ENCODE assay signal across 8 cellular contexts in the genomic region with DNA sequence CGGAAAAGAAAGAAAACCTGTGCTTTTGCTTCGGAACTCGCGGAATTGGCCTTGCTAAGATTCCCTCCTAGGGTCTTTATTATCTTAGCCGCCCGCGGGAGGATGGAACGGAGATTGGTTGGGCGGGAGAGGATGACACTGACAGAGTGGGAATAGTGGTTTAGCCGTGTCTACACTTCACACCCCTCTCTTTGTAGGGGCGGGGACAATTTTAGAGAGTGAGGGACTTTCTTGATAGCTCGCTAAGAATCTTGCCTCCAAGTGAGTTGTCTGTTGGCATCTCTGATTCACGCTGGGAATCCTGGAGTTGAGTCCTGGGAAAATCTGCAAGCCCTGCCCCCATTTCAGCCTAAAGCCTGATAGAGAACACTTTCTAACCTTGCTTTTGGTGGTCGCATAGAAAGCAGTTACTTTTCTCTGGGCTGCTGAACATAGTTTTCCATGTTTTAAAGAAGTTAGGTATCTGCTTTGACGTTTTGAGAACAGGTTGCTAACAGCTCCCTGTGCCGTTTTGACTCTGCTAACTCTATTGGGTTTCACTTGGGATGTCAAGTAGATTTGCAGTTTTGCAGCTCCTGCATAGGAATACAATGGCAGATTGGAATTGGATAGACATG. TPM values are rescaled to one million over a fixed set of nuclear protein-coding genes. Genes with fewer than 3 reads are reported as not detected.
A peak's percentile ranks its signal among the peaks of the same experiment; 100 is the strongest.
DNase-seq lines count a peak whose midpoint lies in the region; ATAC-seq and TF ChIP-seq lines count a peak whose summit lies in the region.

No MANE protein-coding gene starts in this region.

- peaks cover under 1% of the 10 kb centered on the region; the same call in 1 of the 2 replicates for H3K9me3 Mint-ChIP-seq in HFFc6
- no peaks in the 10 kb centered on the region for H3K9me3 Mint-ChIP-seq in central memory CD8-positive, alpha-beta T cell
- H3K9me3 Mint-ChIP-seq in stimulated activated effector memory CD8-positive, alpha-beta T cell treated with anti-CD3 and anti-CD28 coated beads, Interleukin-12 subunit alpha, Interleukin-12 subunit beta, amount 100 ng/mL, for 72 hours: no peaks in the 10 kb centered on the region

- H3K4me3 Mint-ChIP-seq in HFFc6: peak overlapping the region; percentile 100
- peak overlapping the region; percentile 99 for H3K4me3 Mint-ChIP-seq in central memory CD8-positive, alpha-beta T cell
- peak overlapping the region; percentile 100 for H3K4me3 Mint-ChIP-seq in stimulated activated effector memory CD8-positive, alpha-beta T cell treated with anti-CD3 and anti-CD28 coated beads, Interleukin-12 subunit alpha, Interleukin-12 subunit beta, amount 100 ng/mL, for 72 hours

- peak overlapping the region; percentile 82 for H3K27ac ChIP-seq in RWPE1

- POLR2A ChIA-PET in RWPE1 (lab: Yijun Ruan, JAX; ENCODE audit: low non-redundant PET): interaction anchor here (0.5 kb wide), 2 partner anchors 10 to 20 kb away, joined by 3 read pairs; no protein-coding TSS in a partner anchor

- ATAC-seq in central memory CD8-positive, alpha-beta T cell (replicated peaks; ENCODE audit: extremely low read depth, poor library complexity, severe bottlenecking): peak; percentile 6
- peak; percentile 53 for ATAC-seq in stimulated activated effector memory CD8-positive, alpha-beta T cell treated with anti-CD3 and anti-CD28 coated beads, Interleukin-12 subunit alpha, Interleukin-12 subunit beta, amount 100 ng/mL, for 72 hours

- DNase-seq in ELF-1 (ENCODE audit: low read depth, low spot score) (peak; percentile 79), HFFc6 (peak; percentile 37), RWPE1 (ENCODE audit: low spot score) (peak; percentile 43), lower leg skin (ENCODE audit: low spot score in 2 of 2) (no peak), NCI-H526 treated with DMSO at 0.1 percent for 48 hours (lab: John Stamatoyannopoulos, UW) (no peak), cerebellar nuclear complex (lab: John Stamatoyannopoulos, UW) (no peak)
- no peak for DNase-seq in central memory CD8-positive, alpha-beta T cell (ENCODE audit: low spot score in 2 of 2)
- DNase-seq in stimulated activated effector memory CD8-positive, alpha-beta T cell treated with anti-CD3 and anti-CD28 coated beads, Interleukin-12 subunit alpha, Interleukin-12 subunit beta, amount 100 ng/mL, for 72 hours (ENCODE audit: low spot score in 2 of 2): peak in 1 of 2 donors; percentile 7

- peaks cover 9% of the 10 kb centered on the region for H3K4me1 Mint-ChIP-seq in HFFc6 (ENCODE audit: low read depth)
- peaks cover 20% of the 10 kb centered on the region for H3K4me1 Mint-ChIP-seq in central memory CD8-positive, alpha-beta T cell
- peaks cover 24% of the 10 kb centered on the region for H3K4me1 Mint-ChIP-seq in stimulated activated effector memory CD8-positive, alpha-beta T cell treated with anti-CD3 and anti-CD28 coated beads, Interleukin-12 subunit alpha, Interleukin-12 subunit beta, amount 100 ng/mL, for 72 hours

- CTCF ChIA-PET in RWPE1 (lab: Yijun Ruan, JAX): interaction anchor here (0.6 kb wide), 1 partner anchor 431 kb away, joined by 3 read pairs; no protein-coding TSS in a partner anchor

- TF ChIP-seq POLR2A in lower leg skin (IDR thresholded peaks at IDR 0.05): no peak

- TF ChIP-seq CTCF in HFFc6 (IDR thresholded peaks at IDR 0.05): no peak
- no peak for TF ChIP-seq CTCF in RWPE1 (conservative IDR thresholded peaks at IDR 0.05; ENCODE audit: low read depth)
- no peak for TF ChIP-seq CTCF in lower leg skin (IDR thresholded peaks at IDR 0.05)

- no peaks in the 10 kb centered on the region for H3K27me3 Mint-ChIP-seq in HFFc6 (ENCODE audit: insufficient read depth)
- H3K27me3 Mint-ChIP-seq in central memory CD8-positive, alpha-beta T cell: no peaks in the 10 kb centered on the region

- intact Hi-C loops in lower leg skin (cut with DNase I; ENCODE audit: low total_unique reads): no loop called here

- H3K27ac Mint-ChIP-seq in HFFc6: peak overlapping the region; percentile 95
- H3K27ac Mint-ChIP-seq in central memory CD8-positive, alpha-beta T cell (ENCODE audit: low read depth): peak overlapping the region; percentile 98
- peak overlapping the region; percentile 99 for H3K27ac Mint-ChIP-seq in stimulated activated effector memory CD8-positive, alpha-beta T cell treated with anti-CD3 and anti-CD28 coated beads, Interleukin-12 subunit alpha, Interleukin-12 subunit beta, amount 100 ng/mL, for 72 hours

- H3K36me3 Mint-ChIP-seq in HFFc6 (ENCODE audit: low read depth): peaks cover 19% of the 10 kb centered on the region
- H3K36me3 Mint-ChIP-seq in central memory CD8-positive, alpha-beta T cell (ENCODE audit: insufficient read depth): peaks cover 43% of the 10 kb centered on the region
- H3K36me3 Mint-ChIP-seq in stimulated activated effector memory CD8-positive, alpha-beta T cell treated with anti-CD3 and anti-CD28 coated beads, Interleukin-12 subunit alpha, Interleukin-12 subunit beta, amount 100 ng/mL, for 72 hours: peaks cover 58% of the 10 kb centered on the region

- 0% methylated on average over 16 of the region's 16 CpGs for WGBS in lower leg skin, 2 donors

- H3K4me3 ChIP-seq in lower leg skin (ENCODE audit: low read depth, poor library complexity, severe bottlenecking): peak overlapping the region; percentile 99

RNA-seq across cellular contexts. Expression of a gene that starts 0.7 kb away (rescaled TPM):
- 10 to 100 TPM; 35.0 to 50.7 (median 44.2) TPM for total RNA-seq in HFFc6 (2021; fragmentation: NEBNext Ultra II Directional; extraction: Animal tissue kit (Norgen Biotek cat#: 25700))
- 10 to 100 TPM; 22.6 to 38.8 (median 30.1) TPM for total RNA-seq in lower leg skin

Comparison
In these comparisons a context has a peak if more than half of its experiments do, and no peak if none do; other contexts are left out.
1. DNase-seq: peak in ELF-1 (single experiment), HFFc6 (single experiment) and RWPE1 (single experiment); none in central memory CD8-positive, alpha-beta T cell (0 of 2), lower leg skin (0 of 2), NCI-H526 treated with DMSO at 0.1 percent for 48 hours (single experiment) and cerebellar nuclear complex (0 of 2).
2. Peak in every context shown above with its lines, with median percentiles within 50 percentile points of each other: H3K27ac Mint-ChIP-seq and H3K4me3 Mint-ChIP-seq.